ENCODE assay signal across 21 cellular contexts in the genomic region with DNA sequence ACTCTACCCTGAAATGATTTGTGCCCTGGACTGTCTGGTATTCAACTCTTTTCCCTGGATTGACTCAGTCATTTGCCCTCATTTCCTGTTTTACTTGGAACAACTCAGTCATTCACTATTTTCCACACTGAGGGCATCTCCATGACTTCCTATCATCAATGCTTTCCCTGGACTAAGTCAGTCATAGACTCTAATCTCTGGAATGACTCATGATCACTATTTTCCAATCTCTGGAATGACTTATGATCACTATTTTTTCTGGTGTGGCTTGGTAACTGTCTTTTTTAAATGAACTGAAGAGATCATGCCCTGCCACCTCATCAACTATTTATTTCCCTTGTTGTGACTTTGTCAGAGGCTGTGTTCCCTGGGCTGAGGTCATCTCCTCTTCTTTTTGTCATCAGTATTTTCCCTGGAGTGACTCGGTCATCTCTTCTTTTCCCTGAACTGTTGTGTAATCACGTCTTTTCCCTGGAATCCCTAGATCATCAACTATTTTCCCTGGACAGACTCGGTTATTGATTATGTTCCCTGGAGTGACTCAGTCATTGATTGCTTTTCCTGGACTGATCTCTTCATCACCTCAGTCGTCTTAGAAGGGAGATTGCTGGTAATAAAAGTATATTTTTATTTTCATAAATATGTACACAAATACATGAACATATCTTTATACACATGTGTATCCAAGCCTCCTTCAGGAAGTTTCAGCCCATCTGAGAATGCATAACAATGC.
DNase-seq lines count a peak whose midpoint lies in the region; ATAC-seq, FAIRE-seq and TF ChIP-seq lines count a peak whose summit lies in the region.
"Had no signal": no experiment of that assay in that cellular context is flagged by ENCODE, and none has a peak within 500 bp of the region (broad histone marks: within the 10 kb centered on the region; RNA-seq: fewer than 3 reads in every experiment).

No MANE protein-coding gene starts in this region.

- RAD21 ChIA-PET in GM12878 (lab: Charles Lee; ENCODE audit: unreplicated experiment), result no interaction called here

- no peak for TF ChIP-seq CTCF in GM12878 (IDR thresholded peaks at IDR 0.05 in 2 of 3, conservative IDR thresholded peaks at IDR 0.05 in 1 of 3; ENCODE audit: control insufficient read depth in 2 of 3, extremely low read depth in 1 of 3, insufficient read depth in 1 of 3, low read depth in 3 of 3, low read length in 3 of 3)
- TF ChIP-seq CTCF in colonic mucosa (IDR thresholded peaks at IDR 0.05), result no peak

- H3K4me3 ChIP-seq in GM12878 (no peak overlapping the region), colonic mucosa (no peak overlapping the region)
- H3K4me3 ChIP-seq: tibial artery had no signal

- in situ Hi-C loops in GM12878 (cut with MboI), result no loop called here

- H3K4me1 ChIP-seq in GM12878 (ENCODE audit: control insufficient read depth, insufficient read depth, low read length) (no peaks in the 10 kb centered on the region), colonic mucosa (no peaks in the 10 kb centered on the region)
- H3K4me1 ChIP-seq: tibial artery had no signal

- no peak overlapping the region for H3K27ac ChIP-seq in GM12878 (ENCODE audit: control insufficient read depth, insufficient read depth)
- H3K27ac ChIP-seq in colonic mucosa, result no peak overlapping the region
- H3K27ac ChIP-seq: tibial artery had no signal

- CTCF ChIA-PET in GM12878 (lab: Yijun Ruan, JAX), result no interaction called here

- H3K36me3 ChIP-seq in GM12878 (ENCODE audit: control insufficient read depth in 2 of 2, insufficient read depth in 2 of 2, low read length in 1 of 2), result no peaks in the 10 kb centered on the region
- H3K36me3 ChIP-seq in colonic mucosa, result no peaks in the 10 kb centered on the region
- H3K36me3 ChIP-seq: tibial artery had no signal

- BruUV-seq in GM12878 (replicated peaks; lab: Mats Ljungman, UMichigan), result no TSS peak

- H3K27me3 ChIP-seq in GM12878 (replicated peaks in 1 of 2; ENCODE audit: control insufficient read depth in 2 of 2, insufficient read depth in 2 of 2, low read length in 1 of 2), result no peaks in the 10 kb centered on the region
- H3K27me3 ChIP-seq in colonic mucosa, result no peaks in the 10 kb centered on the region
- H3K27me3 ChIP-seq: tibial artery had no signal

- WGBS in GM12878 (ENCODE audit: insufficient coverage, insufficient replicate concordance, low lambda C conversion rate, missing lambda C conversion rate), result 28% methylated on average over 4 of the region's 4 CpGs

- TF ChIP-seq EP300 in GM12878 (IDR thresholded peaks at IDR 0.05; ENCODE audit: borderline replicate concordance in 1 of 2, control insufficient read depth in 1 of 2, low read depth in 2 of 2, low read length in 2 of 2), result no peak

- ATAC-seq in GM12878, result no peak
- ATAC-seq: left cardiac atrium; natural killer cell treated with Interleukin-12 subunit alpha and Interleukin-12 subunit beta and Interleukin-15 and Interleukin-18, amount 100 ng/mL, for 72 hours had no signal

- POLR2A ChIA-PET in GM12878 (lab: Charles Lee), result no interaction called here

- DNase-seq in AG20443 (ENCODE audit: low spot score), result peak; percentile 2
- DNase-seq in HS-5 (ENCODE audit: low read depth), result peak; percentile 72
- DNase-seq in GM12878 (ENCODE audit: low read depth, low spot score), result no peak
- DNase-seq in hepatic stellate cell (ENCODE audit: low spot score), result peak; percentile 2
- no peak for DNase-seq in colonic mucosa
- no peak for DNase-seq in stimulated activated CD4-positive, alpha-beta T cell treated with anti-CD3 and anti-CD28 coated beads, Interleukin-1b, Interleukin-23, amount 100 ng/mL, for 48 hours
- no peak for DNase-seq in amniotic stem cell (lab: John Stamatoyannopoulos, UW)
- no peak for DNase-seq in NCI-H2081 treated with DMSO at 0.1 percent for 48 hours (lab: John Stamatoyannopoulos, UW)
- DNase-seq: activated CD4-positive, alpha-beta T cell treated with anti-CD3 and anti-CD28 coated beads, Interleukin-2, amount 10 ng/mL, durations not matched to agents 24 days and 14 days; CD4-positive, alpha-beta memory T cell; dermis blood vessel endothelial cell; left cardiac atrium; NCI-H1417; NCI-H526; posterior cingulate gyrus; Right ventricle myocardium superior; stimulated activated CD4-positive, alpha-beta T cell treated with anti-CD3 and anti-CD28 coated beads, Interleukin-2, amount 100 ng/mL, for 48 hours; stimulated activated naive CD4-positive, alpha-beta T cell treated with Interleukin-2 at 50 U/mL for 16 hours; tibial artery had no signal

- no peaks in the 10 kb centered on the region for H4K20me1 ChIP-seq in GM12878 (ENCODE audit: control insufficient read depth, insufficient read depth)

- intact Hi-C loops in GM12878 (cut with micrococcal nuclease; ENCODE audit: unreplicated experiment) (no loop called here), colonic mucosa (cut with DNase I) (no loop called here)

- SMC1A ChIA-PET in GM12878 (lab: Charles Lee; ENCODE audit: uncharacterized antibody, unreplicated experiment), result no interaction called here

- no peak for TF ChIP-seq POLR2A in GM12878 (IDR thresholded peaks at IDR 0.05; ENCODE audit: low read depth, low read length)

- H2AFZ ChIP-seq in GM12878 (ENCODE audit: control insufficient read depth, low read depth, low read length), result no peak overlapping the region

- H3K9ac ChIP-seq in GM12878 (ENCODE audit: control insufficient read depth, insufficient read depth, low read length) (no peak overlapping the region), colonic mucosa (ENCODE audit: low read depth in 2 of 2, low read length in 2 of 2) (no peak overlapping the region)

- H3K79me2 ChIP-seq in GM12878 (ENCODE audit: control insufficient read depth, insufficient read depth, low read length), result no peaks in the 10 kb centered on the region

- H3K9me3 ChIP-seq in GM12878 (replicated peaks; ENCODE audit: control insufficient read depth, insufficient read depth, low read length) (no peaks in the 10 kb centered on the region), colonic mucosa (no peaks in the 10 kb centered on the region)
- H3K9me3 ChIP-seq: tibial artery had no signal

- TF ChIP-seq RAD21 in GM12878 (IDR thresholded peaks at IDR 0.05; ENCODE audit: insufficient read depth, low read depth, low read length), result no peak

- no peak for FAIRE-seq in GM12878 (lab: Jason Lieb, UNC)
- FAIRE-seq: TTC549 had no signal

- H3K4me2 ChIP-seq in GM12878 (ENCODE audit: control insufficient read depth, insufficient read depth), result no peak overlapping the region

TF ChIP-seq in GM12878, 131 proteins besides CTCF, POLR2A, EP300 and RAD21:
- no peak for TF ChIP-seq YY1 (IDR thresholded peaks at IDR 0.05; ENCODE audit: low read depth, low read length)
- TF ChIP-seq, protein P1, sequence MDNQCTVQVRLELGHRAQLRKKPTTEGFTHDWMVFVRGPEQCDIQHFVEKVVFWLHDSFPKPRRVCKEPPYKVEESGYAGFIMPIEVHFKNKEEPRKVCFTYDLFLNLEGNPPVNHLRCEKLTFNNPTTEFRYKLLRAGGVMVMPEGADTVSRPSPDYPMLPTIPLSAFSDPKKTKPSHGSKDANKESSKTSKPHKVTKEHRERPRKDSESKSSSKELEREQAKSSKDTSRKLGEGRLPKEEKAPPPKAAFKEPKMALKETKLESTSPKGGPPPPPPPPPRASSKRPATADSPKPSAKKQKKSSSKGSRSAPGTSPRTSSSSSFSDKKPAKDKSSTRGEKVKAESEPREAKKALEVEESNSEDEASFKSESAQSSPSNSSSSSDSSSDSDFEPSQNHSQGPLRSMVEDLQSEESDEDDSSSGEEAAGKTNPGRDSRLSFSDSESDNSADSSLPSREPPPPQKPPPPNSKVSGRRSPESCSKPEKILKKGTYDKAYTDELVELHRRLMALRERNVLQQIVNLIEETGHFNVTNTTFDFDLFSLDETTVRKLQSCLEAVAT (IDR thresholded peaks at IDR 0.05), result peak; percentile 92
- no peak for TF ChIP-seq NFXL1 (IDR thresholded peaks at IDR 0.05; ENCODE audit: borderline replicate concordance)
- no peak for TF ChIP-seq ZNF207 (IDR thresholded peaks at IDR 0.05; ENCODE audit: borderline replicate concordance)
- peak in 1 of 2 experiments; percentile 84; a peak in 2 of 4 replicates for TF ChIP-seq SRF (IDR thresholded peaks at IDR 0.05; ENCODE audit: low read depth in 2 of 2, low read length in 2 of 2)
- TF ChIP-seq YBX1 (IDR thresholded peaks at IDR 0.05), result no peak
- TF ChIP-seq, protein P2, sequence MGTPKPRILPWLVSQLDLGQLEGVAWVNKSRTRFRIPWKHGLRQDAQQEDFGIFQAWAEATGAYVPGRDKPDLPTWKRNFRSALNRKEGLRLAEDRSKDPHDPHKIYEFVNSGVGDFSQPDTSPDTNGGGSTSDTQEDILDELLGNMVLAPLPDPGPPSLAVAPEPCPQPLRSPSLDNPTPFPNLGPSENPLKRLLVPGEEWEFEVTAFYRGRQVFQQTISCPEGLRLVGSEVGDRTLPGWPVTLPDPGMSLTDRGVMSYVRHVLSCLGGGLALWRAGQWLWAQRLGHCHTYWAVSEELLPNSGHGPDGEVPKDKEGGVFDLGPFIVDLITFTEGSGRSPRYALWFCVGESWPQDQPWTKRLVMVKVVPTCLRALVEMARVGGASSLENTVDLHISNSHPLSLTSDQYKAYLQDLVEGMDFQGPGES (IDR thresholded peaks at IDR 0.05), result no peak
- TF ChIP-seq TBL1XR1 (IDR thresholded peaks at IDR 0.05; ENCODE audit: low read depth, low read length), result no peak
- TF ChIP-seq NR2F1 (conservative IDR thresholded peaks at IDR 0.05), result no peak

Comparison
In these comparisons a context has a peak if more than half of its experiments do, and no peak if none do; other contexts are left out.
1. DNase-seq: peak in AG20443 (single experiment), HS-5 (single experiment) and hepatic stellate cell (single experiment); none in GM12878 (single experiment), colonic mucosa (single experiment), stimulated activated CD4-positive, alpha-beta T cell treated with anti-CD3 and anti-CD28 coated beads, Interleukin-1b, Interleukin-23, amount 100 ng/mL, for 48 hours (single experiment), amniotic stem cell (single experiment) and NCI-H2081 treated with DMSO at 0.1 percent for 48 hours (single experiment).